16 cellular contexts compared by ENCODE assay signal in the genomic region with DNA sequence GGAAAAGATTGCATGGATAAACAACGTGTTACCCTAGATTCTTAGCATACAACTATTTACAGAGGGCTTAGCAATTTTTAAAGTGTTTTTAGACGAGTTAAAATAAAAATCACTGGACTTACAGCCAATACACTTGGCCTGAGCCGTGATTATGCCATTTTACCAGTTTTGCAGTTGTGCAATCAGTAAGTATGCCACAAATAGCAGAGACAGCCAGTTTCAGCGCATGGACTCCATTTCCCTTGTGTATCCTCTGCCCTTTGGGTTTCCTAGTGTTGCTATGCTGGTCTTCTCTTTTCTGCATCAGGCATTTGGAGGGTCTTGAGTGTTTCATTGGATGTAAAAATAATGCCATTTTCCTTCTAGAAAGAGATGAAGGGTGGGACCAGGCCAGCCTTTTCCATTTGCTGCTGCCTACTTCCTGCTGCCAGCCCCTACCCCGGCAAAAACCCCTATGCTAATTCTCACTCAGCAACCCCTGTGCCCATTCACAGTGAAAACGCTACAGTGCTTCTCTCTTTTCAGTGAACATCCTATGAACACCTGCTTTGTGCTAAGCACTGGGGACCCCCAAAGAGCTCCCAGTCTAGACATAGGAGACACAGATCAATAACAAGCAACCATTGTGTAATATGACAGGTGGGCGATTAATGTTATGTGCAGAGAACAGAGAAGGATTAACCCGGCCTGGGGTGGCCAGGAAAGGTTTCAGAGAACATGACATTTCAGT.
A peak's percentile ranks its signal among the peaks of the same experiment; 100 is the strongest.
DNase-seq lines count a peak whose midpoint lies in the region; ATAC-seq and TF ChIP-seq lines count a peak whose summit lies in the region.
"Had no signal": no experiment of that assay in that cellular context is flagged by ENCODE, and none has a peak within 500 bp of the region (broad histone marks: within the 10 kb centered on the region; RNA-seq: fewer than 3 reads in every experiment).

No MANE protein-coding gene starts in this region.

- H3K4me3 Mint-ChIP-seq in GM23338 (peak overlapping the region; percentile 4; the same call in 1 of the 3 replicates), neural crest cell (peak overlapping the region; percentile 22)
- H3K4me3 Mint-ChIP-seq: activated naive CD4-positive, alpha-beta T cell treated with anti-CD3 and anti-CD28 coated beads, Interleukin-2, amount 50 U/mL, for 24 hours; nephron had no signal

- H3K27ac ChIP-seq in GM23338 (ENCODE audit: low read depth) = peak overlapping the region; percentile 79; the same call in 1 of the 2 replicates
- no peak overlapping the region for H3K27ac ChIP-seq in sigmoid colon
- no peak overlapping the region for H3K27ac ChIP-seq in A673 (ENCODE audit: low read depth, low read length, poor library complexity, severe bottlenecking)
- H3K27ac ChIP-seq: body of pancreas had no signal

- H3K4me3 ChIP-seq in GM23338 (no peak overlapping the region), sigmoid colon (no peak overlapping the region), A673 (ENCODE audit: low read depth, low read length, poor library complexity, severe bottlenecking) (no peak overlapping the region)
- H3K4me3 ChIP-seq: body of pancreas, GM12878, HAP-1 had no signal

- BruUV-seq in A673 (replicated peaks; lab: Mats Ljungman, UMichigan) = no TSS peak

- H3K9me2 ChIP-seq in GM23338 (ENCODE audit: insufficient read depth) = peaks cover 9% of the 10 kb centered on the region; the same call in 1 of the 2 replicates

- peak overlapping the region; percentile 69 for H3K4me2 ChIP-seq in GM23338

- H3F3A ChIP-seq in GM23338 (replicated peaks; ENCODE audit: low read depth) = no peaks in the 10 kb centered on the region

- no peaks in the 10 kb centered on the region for H3K9me3 Mint-ChIP-seq in GM23338
- H3K9me3 Mint-ChIP-seq in neural crest cell = no peaks in the 10 kb centered on the region
- H3K9me3 Mint-ChIP-seq: activated naive CD4-positive, alpha-beta T cell treated with anti-CD3 and anti-CD28 coated beads, Interleukin-2, amount 50 U/mL, for 24 hours; nephron had no signal

- ATAC-seq in GM23338 = peak; percentile 56
- ATAC-seq: body of pancreas, GM12878 had no signal

- H3K4me1 Mint-ChIP-seq in GM23338 = peaks cover 43% of the 10 kb centered on the region
- H3K4me1 Mint-ChIP-seq in neural crest cell = peaks cover 24% of the 10 kb centered on the region
- H3K4me1 Mint-ChIP-seq: activated naive CD4-positive, alpha-beta T cell treated with anti-CD3 and anti-CD28 coated beads, Interleukin-2, amount 50 U/mL, for 24 hours had no signal

- H3K27ac Mint-ChIP-seq in GM23338 (peak overlapping the region; percentile 62), neural crest cell (ENCODE audit: unreplicated experiment) (peak overlapping the region; percentile 70)
- H3K27ac Mint-ChIP-seq: activated naive CD4-positive, alpha-beta T cell treated with anti-CD3 and anti-CD28 coated beads, Interleukin-2, amount 50 U/mL, for 24 hours had no signal

- intact Hi-C loops in sigmoid colon (cut with DNase I) = no loop called here
- intact Hi-C loops in A673 (cut with micrococcal nuclease; ENCODE audit: unreplicated experiment) = no loop called here

- TF ChIP-seq EP300 in sigmoid colon (IDR thresholded peaks at IDR 0.05) = no peak

- WGBS in sigmoid colon, 2 donors = 82 to 89% methylated on average over 8 of the region's 8 CpGs

- H3K27me3 ChIP-seq in GM23338 (ENCODE audit: insufficient read depth) (no peaks in the 10 kb centered on the region), sigmoid colon (no peaks in the 10 kb centered on the region), A673 (replicated peaks; ENCODE audit: insufficient read depth, low read depth, low read length, poor library complexity) (peaks cover 52% of the 10 kb centered on the region)
- H3K27me3 ChIP-seq: body of pancreas had no signal

- H3K9me3 ChIP-seq in sigmoid colon = no peaks in the 10 kb centered on the region
- H3K9me3 ChIP-seq in A673 (ENCODE audit: low read depth, low read length, poor library complexity, severe bottlenecking) = no peaks in the 10 kb centered on the region
- H3K9me3 ChIP-seq: body of pancreas had no signal

- TF ChIP-seq POLR2A in sigmoid colon (IDR thresholded peaks at IDR 0.05) = no peak

- H3K36me3 Mint-ChIP-seq in GM23338 (ENCODE audit: low read depth) (no peaks in the 10 kb centered on the region), neural crest cell (ENCODE audit: low read depth) (no peaks in the 10 kb centered on the region)
- H3K36me3 Mint-ChIP-seq: activated naive CD4-positive, alpha-beta T cell treated with anti-CD3 and anti-CD28 coated beads, Interleukin-2, amount 50 U/mL, for 24 hours had no signal

- DNase-seq in GM23338 (ENCODE audit: low spot score) = no peak
- peak; percentile 24 for DNase-seq in NCI-H69 (lab: John Stamatoyannopoulos, UW)
- peak; percentile 85 for DNase-seq in fibroblast of gingiva (ENCODE audit: low read depth)
- no peak for DNase-seq in neural crest cell (ENCODE audit: low read depth, low spot score)
- no peak for DNase-seq in sigmoid colon
- DNase-seq in RPMI8226 = no peak
- DNase-seq in A673 (ENCODE audit: low spot score) = no peak
- DNase-seq in NCI-H2029 (lab: John Stamatoyannopoulos, UW) = no peak
- DNase-seq: body of pancreas, Calu3, NCI-H1930, NCI-H526 treated with DMSO at 0.1 percent for 48 hours had no signal

- TF ChIP-seq CTCF in GM23338 (conservative IDR thresholded peaks at IDR 0.05; ENCODE audit: low read depth in 2 of 2) (no peak), neural crest cell (conservative IDR thresholded peaks at IDR 0.05) (no peak), sigmoid colon (IDR thresholded peaks at IDR 0.05) (no peak), A673 (conservative IDR thresholded peaks at IDR 0.05; ENCODE audit: low read depth, low read length) (no peak)

- H3K79me2 ChIP-seq in GM23338 (replicated peaks; ENCODE audit: insufficient read depth) = no peaks in the 10 kb centered on the region

- no peaks in the 10 kb centered on the region for H4K20me1 ChIP-seq in GM23338 (replicated peaks; ENCODE audit: insufficient read depth)

- no peak overlapping the region for H2AFZ ChIP-seq in GM23338

- H3K27me3 Mint-ChIP-seq in GM23338 (ENCODE audit: insufficient read depth, low read depth, poor library complexity) = peaks cover 1% of the 10 kb centered on the region
- peaks cover 50% of the 10 kb centered on the region for H3K27me3 Mint-ChIP-seq in neural crest cell (ENCODE audit: low read depth)

- no peaks in the 10 kb centered on the region for H3K36me3 ChIP-seq in GM23338 (ENCODE audit: insufficient read depth)
- H3K36me3 ChIP-seq in sigmoid colon = no peaks in the 10 kb centered on the region
- H3K36me3 ChIP-seq in A673 (ENCODE audit: insufficient read depth, low read length, poor library complexity, severe bottlenecking) = no peaks in the 10 kb centered on the region
- H3K36me3 ChIP-seq: HAP-1 had no signal

- POLR2A ChIA-PET in A673 (lab: Charles Lee; ENCODE audit: low non-redundant PET) = no interaction called here

- peaks cover 26% of the 10 kb centered on the region for H3K4me1 ChIP-seq in GM23338 (ENCODE audit: insufficient read depth)
- H3K4me1 ChIP-seq in sigmoid colon = no peaks in the 10 kb centered on the region
- H3K4me1 ChIP-seq in A673 (ENCODE audit: insufficient read depth, low read length, poor library complexity, severe bottlenecking) = no peaks in the 10 kb centered on the region
- H3K4me1 ChIP-seq: body of pancreas had no signal

- CTCF ChIA-PET in A673 (lab: Charles Lee) = no interaction called here

TF ChIP-seq in GM23338, 12 proteins besides CTCF, POLR2A, EP300 and RAD21:
- no peak for TF ChIP-seq CREB1 (CRISPR knock-in tag; IDR thresholded peaks at IDR 0.05; ENCODE audit: low read depth)

Comparison
In these comparisons a context has a peak if more than half of its experiments do, and no peak if none do; other contexts are left out.
1. DNase-seq: peak in NCI-H69 (single experiment) and fibroblast of gingiva (single experiment); none in GM23338 (single experiment), neural crest cell (single experiment), sigmoid colon (single experiment), RPMI8226 (single experiment), A673 (single experiment) and NCI-H2029 (single experiment).